23 cellular contexts compared by ENCODE assay signal in the genomic region with DNA sequence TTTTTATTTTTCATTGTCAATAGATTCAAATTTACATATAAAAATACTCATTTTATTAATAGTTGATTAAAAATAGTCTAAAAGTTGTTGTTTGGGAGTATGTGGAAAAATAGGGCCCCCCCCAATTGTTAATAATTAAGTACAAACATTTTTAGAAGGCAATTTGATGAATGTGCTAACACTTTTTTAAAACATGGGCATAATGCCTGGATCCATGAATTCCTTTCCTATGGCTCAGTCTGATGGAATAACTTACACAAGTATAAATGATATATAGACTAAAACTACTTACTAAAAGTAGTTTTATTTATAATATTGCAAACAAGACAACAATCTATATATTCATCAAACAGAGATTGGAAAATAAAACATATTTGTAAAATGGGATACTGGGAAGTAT.
DNase-seq lines count a peak whose midpoint lies in the region; FAIRE-seq and TF ChIP-seq lines count a peak whose summit lies in the region.
"Had no signal": no experiment of that assay in that cellular context is flagged by ENCODE, and none has a peak within 500 bp of the region (broad histone marks: within the 10 kb centered on the region; RNA-seq: fewer than 3 reads in every experiment).

No MANE protein-coding gene starts in this region.

- no peak overlapping the region for H3K27ac ChIP-seq in fibroblast of lung (ENCODE audit: insufficient read depth, low read length)
- no peak overlapping the region for H3K27ac ChIP-seq in MM.1S (ENCODE audit: low read length)
- H3K27ac ChIP-seq: A549, BLaER1, C4-2B had no signal

- H3K9me3 ChIP-seq in fibroblast of lung (ENCODE audit: control insufficient read depth, insufficient read depth, low read depth, low read length) (no peaks in the 10 kb centered on the region), MM.1S (replicated peaks; ENCODE audit: insufficient read depth, low read length) (no peaks in the 10 kb centered on the region)
- H3K9me3 ChIP-seq: A549, BLaER1, Caco-2 had no signal

- H4K20me1 ChIP-seq in fibroblast of lung (ENCODE audit: control insufficient read depth, extremely low read depth, insufficient read depth, low read length) (no peaks in the 10 kb centered on the region), MM.1S (ENCODE audit: insufficient read depth, low read length) (no peaks in the 10 kb centered on the region)
- H4K20me1 ChIP-seq: BLaER1 had no signal

- no peaks in the 10 kb centered on the region for H3F3A ChIP-seq in MM.1S (ENCODE audit: insufficient read depth, low read length)

- no peak overlapping the region for H3K4me3 ChIP-seq in fibroblast of lung (replicated peaks in 1 of 4; ENCODE audit: control extremely low read depth in 1 of 4, insufficient read depth in 1 of 4, low read depth in 3 of 4, low read length in 4 of 4)
- H3K4me3 ChIP-seq in MM.1S (ENCODE audit: low read length): no peak overlapping the region
- H3K4me3 ChIP-seq: A549, BLaER1, GM23338 had no signal

- H3K9ac ChIP-seq in fibroblast of lung (ENCODE audit: insufficient read depth, low read length): no peak overlapping the region
- H3K9ac ChIP-seq in MM.1S (ENCODE audit: low read length): no peak overlapping the region
- H3K9ac ChIP-seq: BLaER1 had no signal

- TF ChIP-seq CTCF in fibroblast of lung (conservative IDR thresholded peaks at IDR 0.05 in 1 of 2, IDR thresholded peaks at IDR 0.05 in 1 of 2; ENCODE audit: low read depth in 1 of 2, low read length in 2 of 2) (no peak), MM.1S (IDR thresholded peaks at IDR 0.05; ENCODE audit: low read length) (no peak)

- peak; percentile 17 for FAIRE-seq in G401.6 (lab: Jason Lieb, UNC)
- FAIRE-seq: A549, GM12891, GM18507 had no signal

- H3K36me3 ChIP-seq in fibroblast of lung (ENCODE audit: control insufficient read depth, insufficient read depth, low read length) (no peaks in the 10 kb centered on the region), MM.1S (replicated peaks; ENCODE audit: insufficient read depth, low read length) (no peaks in the 10 kb centered on the region)
- H3K36me3 ChIP-seq: BLaER1 had no signal

- no peaks in the 10 kb centered on the region for H3K9me2 ChIP-seq in MM.1S (replicated peaks; ENCODE audit: insufficient read depth, low read length)

- H3K4me2 ChIP-seq in fibroblast of lung (ENCODE audit: extremely low read depth, insufficient read depth, low read length) (no peak overlapping the region), MM.1S (ENCODE audit: low read depth, low read length) (no peak overlapping the region)
- H3K4me2 ChIP-seq: A549, BLaER1, GM23338 had no signal

- no peaks in the 10 kb centered on the region for H3K79me2 ChIP-seq in fibroblast of lung (ENCODE audit: control insufficient read depth, insufficient read depth, low read length)
- no peaks in the 10 kb centered on the region for H3K79me2 ChIP-seq in MM.1S (ENCODE audit: low read length)

- H2AFZ ChIP-seq in fibroblast of lung (ENCODE audit: low read length) (no peak overlapping the region), MM.1S (ENCODE audit: low read length) (no peak overlapping the region)
- H2AFZ ChIP-seq: GM23338 had no signal

- H3K27me3 ChIP-seq in fibroblast of lung (ENCODE audit: control insufficient read depth, insufficient read depth, low read length) (no peaks in the 10 kb centered on the region), MM.1S (replicated peaks; ENCODE audit: insufficient read depth, low read length) (no peaks in the 10 kb centered on the region)
- H3K27me3 ChIP-seq: BLaER1 had no signal

- H3K4me1 ChIP-seq in fibroblast of lung (ENCODE audit: control insufficient read depth, extremely low read depth, insufficient read depth, low read length) (no peaks in the 10 kb centered on the region), MM.1S (ENCODE audit: low read length) (no peaks in the 10 kb centered on the region)
- H3K4me1 ChIP-seq: A549, BLaER1, Caco-2 had no signal

- in situ Hi-C loops in ACHN (cut with HindIII; ENCODE audit: low pct_ligation_motif_present, low pct_unique_long_range_greater_than_20kb, low sequenced_read_pairs): no loop called here

- DNase-seq in astrocyte of the hippocampus (ENCODE audit: low read depth, low spot score): peak; percentile 42
- peak; percentile 9 to 69 for DNase-seq in fibroblast of lung (ENCODE audit: low read depth in 2 of 2)
- no peak for DNase-seq in NCI-H2029 treated with DMSO at 0.1 percent for 48 hours (lab: John Stamatoyannopoulos, UW)
- DNase-seq in MM.1S: no peak
- no peak for DNase-seq in ACHN
- DNase-seq in AG20443 (ENCODE audit: low spot score): no peak
- DNase-seq: 8988T; Caco-2; CD4-positive, CD25-positive, alpha-beta regulatory T cell; CD8-positive, alpha-beta T cell; DMS153; DND-41; EL; GF-D8; H9; HFFc6 had no signal

Comparison
In these comparisons a context has a peak if more than half of its experiments do, and no peak if none do; other contexts are left out.
1. DNase-seq: peak in astrocyte of the hippocampus (single experiment) and fibroblast of lung (2 of 2); none in NCI-H2029 treated with DMSO at 0.1 percent for 48 hours (single experiment), MM.1S (single experiment), ACHN (single experiment) and AG20443 (single experiment).